ENCODE assay signal across 20 cellular contexts in the genomic region with DNA sequence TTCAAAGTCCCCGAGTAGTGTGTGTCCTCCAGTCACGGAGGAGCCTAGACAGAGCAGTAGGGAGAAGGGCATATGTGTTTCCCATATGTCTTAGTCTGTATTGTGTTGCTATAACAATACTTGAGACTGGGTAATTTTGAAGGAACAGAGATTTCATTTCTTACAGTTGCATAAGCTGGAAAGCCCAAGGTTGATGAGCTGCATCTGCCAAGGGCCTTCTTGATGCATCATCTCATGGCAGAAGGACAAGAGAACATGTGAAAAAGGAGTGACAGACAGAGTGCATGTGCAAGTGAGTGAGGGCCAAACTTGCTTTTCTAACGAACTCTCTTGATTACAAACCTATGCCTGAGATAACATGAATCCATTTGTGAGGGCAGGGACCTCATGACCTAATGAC.
A peak's percentile ranks its signal among the peaks of the same experiment; 100 is the strongest.
DNase-seq lines count a peak whose midpoint lies in the region; ATAC-seq and TF ChIP-seq lines count a peak whose summit lies in the region.
"Had no signal": no experiment of that assay in that cellular context is flagged by ENCODE, and none has a peak within 500 bp of the region (broad histone marks: within the 10 kb centered on the region; RNA-seq: fewer than 3 reads in every experiment).

No MANE protein-coding gene starts in this region.

- no peak for TF ChIP-seq CTCF in adrenal gland (IDR thresholded peaks at IDR 0.05)
- TF ChIP-seq CTCF in fibroblast of the aortic adventitia (IDR thresholded peaks at IDR 0.05; ENCODE audit: insufficient read depth, low read length), result no peak
- no peak for TF ChIP-seq CTCF in psoas muscle (IDR thresholded peaks at IDR 0.05)

- H3K27me3 ChIP-seq in adrenal gland (no peaks in the 10 kb centered on the region), psoas muscle (ENCODE audit: insufficient read depth in 3 of 3, low read length in 2 of 3) (no peaks in the 10 kb centered on the region)
- H3K27me3 ChIP-seq: body of pancreas, testis had no signal

- DNase-seq in EH (ENCODE audit: low read depth) (peak; percentile 44), adrenal gland (peak in 6 of 7 donors; percentile 34 to 67 (median 54)), fibroblast of the aortic adventitia (ENCODE audit: low read depth) (peak; percentile 87), psoas muscle (no peak), occipital lobe (lab: John Stamatoyannopoulos, UW) (no peak)
- DNase-seq in activated CD8-positive, alpha-beta memory T cell treated with anti-CD3 and anti-CD28 coated beads for 24 hours, result no peak
- DNase-seq: activated CD4-positive, alpha-beta T cell treated with anti-CD3 and anti-CD28 coated beads for 1 hour; body of pancreas; CD8-positive, alpha-beta memory T cell; DMS79 treated with DMSO at 0.1 percent for 48 hours; NCI-H1930; nephron progenitor cell; NK-92 treated with Interleukin-12 subunit alpha and Interleukin-12 subunit beta, amount 100 ng/mL, for 24 hours; T1000; testis had no signal

- peaks cover 0 to 23% of the 10 kb centered on the region in 2 donors for H3K4me1 ChIP-seq in adrenal gland (replicated peaks in 1 of 2)
- H3K4me1 ChIP-seq in psoas muscle, result peaks cover 18% of the 10 kb centered on the region
- H3K4me1 ChIP-seq: body of pancreas, prostate gland had no signal

- no peak overlapping the region for H3K4me3 ChIP-seq in adrenal gland
- no peak overlapping the region for H3K4me3 ChIP-seq in fibroblast of the aortic adventitia (ENCODE audit: low read depth, low read length)
- H3K4me3 ChIP-seq in psoas muscle, result no peak overlapping the region
- H3K4me3 ChIP-seq: body of pancreas, lung, prostate gland, testis had no signal

- no peak for TF ChIP-seq POLR2A in adrenal gland (IDR thresholded peaks at IDR 0.05)

- H3K36me3 ChIP-seq in adrenal gland (replicated peaks in 1 of 2) (no peaks in the 10 kb centered on the region), psoas muscle (ENCODE audit: insufficient read depth in 1 of 2, low read depth in 1 of 2) (no peaks in the 10 kb centered on the region)
- H3K36me3 ChIP-seq: prostate gland had no signal

- WGBS in adrenal gland, 4 donors, result 52 to 66% (median 59%) methylated on average over 3 of the region's 3 CpGs
- 48 to 69% (median 64%) methylated on average over 3 of the region's 3 CpGs for WGBS in psoas muscle, 3 donors

- peak overlapping the region in 3 of 5 donors; percentile 0 to 24 (median 8) for H3K27ac ChIP-seq in adrenal gland
- H3K27ac ChIP-seq in psoas muscle, result peak overlapping the region; percentile 72
- H3K27ac ChIP-seq: body of pancreas, KMS-11, prostate gland, testis had no signal

- intact Hi-C loops in adrenal gland (cut with DNase I) (no loop called here), psoas muscle (cut with DNase I) (no loop called here)

- no peaks in the 10 kb centered on the region for H3K9me3 ChIP-seq in adrenal gland (replicated peaks in 1 of 3)
- no peaks in the 10 kb centered on the region for H3K9me3 ChIP-seq in psoas muscle
- H3K9me3 ChIP-seq: body of pancreas, prostate gland, testis had no signal

- ATAC-seq in psoas muscle (peak; percentile 85 to 94 (median 91)), HG02870 (IDR thresholded peaks at IDR 0.05; ENCODE audit: unreplicated experiment) (no peak), HG02973 (IDR thresholded peaks at IDR 0.05; ENCODE audit: unreplicated experiment) (no peak)
- ATAC-seq: body of pancreas had no signal

Comparison
In these comparisons a context has a peak if more than half of its experiments do, and no peak if none do; other contexts are left out.
1. DNase-seq: peak in EH (single experiment), adrenal gland (6 of 7) and fibroblast of the aortic adventitia (single experiment); none in psoas muscle (0 of 2), activated CD8-positive, alpha-beta memory T cell treated with anti-CD3 and anti-CD28 coated beads for 24 hours (single experiment) and occipital lobe (single experiment).
2. ATAC-seq: peak in psoas muscle (4 of 4); none in HG02870 (single experiment) and HG02973 (single experiment).